13 cellular contexts compared by ENCODE assay signal in genomic region chr11:116500833-116501622, GRCh38.
A peak's percentile ranks its signal among the peaks of the same experiment; 100 is the strongest.
DNase-seq lines count a peak whose midpoint lies in the region; ATAC-seq, FAIRE-seq and TF ChIP-seq lines count a peak whose summit lies in the region.
"Had no signal": no experiment of that assay in that cellular context is flagged by ENCODE, and none has a peak within 500 bp of the region (broad histone marks: within the 10 kb centered on the region; RNA-seq: fewer than 3 reads in every experiment).

No MANE protein-coding gene starts in this region.

- peaks cover 12% of the 10 kb centered on the region for H3K27me3 ChIP-seq in HAP-1 (ENCODE audit: low read depth)
- peaks cover 0 to 23% (median 0%) of the 10 kb centered on the region in 4 donors for H3K27me3 ChIP-seq in pancreas

- H3K4me3 ChIP-seq in HAP-1 (no peak overlapping the region), pancreas (no peak overlapping the region)
- H3K4me3 ChIP-seq: BLaER1 treated with 17β-estradiol and CSF1 and Interleukin-3, amounts not matched to agents 10 nM and 100 nM; psoas muscle had no signal

- FAIRE-seq in pancreas (lab: Jason Lieb, UNC), result no peak
- FAIRE-seq: H54 had no signal

- H3K36me3 ChIP-seq in HAP-1 (replicated peaks) (no peaks in the 10 kb centered on the region), pancreas (no peaks in the 10 kb centered on the region)
- H3K36me3 ChIP-seq: BLaER1 treated with 17β-estradiol and CSF1 and Interleukin-3, amounts not matched to agents 10 nM and 100 nM had no signal

- H3K4me3 Mint-ChIP-seq in brain (peak overlapping the region; percentile 37 to 77 (median 66)), nephron (peak overlapping the region; percentile 19 to 57 (median 50))
- H3K4me3 Mint-ChIP-seq: activated T-cell treated with anti-CD3 and anti-CD28 coated beads, Interleukin-2, amount 50 U/mL, for 72 hours had no signal

- H3K27me3 Mint-ChIP-seq in brain (no peaks in the 10 kb centered on the region), nephron (ENCODE audit: low read depth) (peaks cover 47% of the 10 kb centered on the region)

- DNase-seq in HAP-1 (ENCODE audit: low spot score in 2 of 2) (peak; percentile 28 to 58), NCI-H146 treated with DMSO at 0.1 percent for 48 hours (lab: John Stamatoyannopoulos, UW; ENCODE audit: unreplicated experiment) (peak; percentile 46), A172 (ENCODE audit: low spot score) (no peak), pancreas (no peak), kidney tubule cell (ENCODE audit: low spot score) (no peak)
- DNase-seq: activated T-cell treated with anti-CD3 and anti-CD28 coated beads, Interleukin-2, amount 50 U/mL, for 72 hours; KBM-7; NCI-H1694; psoas muscle had no signal

- intact Hi-C loops in pancreas (cut with DNase I), result no loop called here

- H3K9me3 ChIP-seq in HAP-1 (no peaks in the 10 kb centered on the region), pancreas (no peaks in the 10 kb centered on the region)
- H3K9me3 ChIP-seq: BLaER1 treated with 17β-estradiol and CSF1 and Interleukin-3, amounts not matched to agents 10 nM and 100 nM; psoas muscle had no signal

- H3K27ac Mint-ChIP-seq in brain (peak overlapping the region; percentile 73 to 97 (median 90)), nephron (peak overlapping the region in 2 of 3 experiments; percentile 14 to 73)
- H3K27ac Mint-ChIP-seq: activated T-cell treated with anti-CD3 and anti-CD28 coated beads, Interleukin-2, amount 50 U/mL, for 72 hours had no signal

- no peaks in the 10 kb centered on the region for H3K36me3 Mint-ChIP-seq in brain
- H3K36me3 Mint-ChIP-seq in nephron (ENCODE audit: low read depth), result no peaks in the 10 kb centered on the region

- H3K4me1 ChIP-seq in HAP-1 (peaks cover 13% of the 10 kb centered on the region), pancreas (no peaks in the 10 kb centered on the region)
- H3K4me1 ChIP-seq: BLaER1 treated with 17β-estradiol and CSF1 and Interleukin-3, amounts not matched to agents 10 nM and 100 nM; psoas muscle had no signal

- TF ChIP-seq CTCF in brain (conservative IDR thresholded peaks at IDR 0.05), result no peak
- TF ChIP-seq CTCF in nephron (IDR thresholded peaks at IDR 0.05; ENCODE audit: unreplicated experiment in 3 of 3), result no peak
- TF ChIP-seq CTCF in pancreas (IDR thresholded peaks at IDR 0.05), result no peak

- no peak for ATAC-seq in pancreas
- ATAC-seq: activated T-cell treated with anti-CD3 and anti-CD28 coated beads, Interleukin-2, amount 50 U/mL, for 72 hours; psoas muscle had no signal

- in situ Hi-C loops in HAP-1 (cut with MboI; ENCODE audit: low sequenced_read_pairs), result no loop called here

- WGBS in pancreas, 2 donors, result 15% methylated on average over 25 of the region's 25 CpGs

- peaks cover 84% of the 10 kb centered on the region for H3K4me1 Mint-ChIP-seq in brain
- peaks cover 56% of the 10 kb centered on the region for H3K4me1 Mint-ChIP-seq in nephron

- peaks cover 0 to 6% (median 0%) of the 10 kb centered on the region in 5 experiments for H3K9me3 Mint-ChIP-seq in brain
- H3K9me3 Mint-ChIP-seq in nephron, result no peaks in the 10 kb centered on the region
- H3K9me3 Mint-ChIP-seq: activated T-cell treated with anti-CD3 and anti-CD28 coated beads, Interleukin-2, amount 50 U/mL, for 72 hours had no signal

- H3K27ac ChIP-seq in pancreas, result no peak overlapping the region
- H3K27ac ChIP-seq: BLaER1 treated with 17β-estradiol and CSF1 and Interleukin-3, amounts not matched to agents 10 nM and 100 nM; psoas muscle had no signal

Comparison
In these comparisons a context has a peak if more than half of its experiments do, and no peak if none do; other contexts are left out.
1. DNase-seq: peak in HAP-1 (2 of 2) and NCI-H146 treated with DMSO at 0.1 percent for 48 hours (single experiment); none in A172 (single experiment), pancreas (0 of 6) and kidney tubule cell (single experiment).